In the genomic region with DNA sequence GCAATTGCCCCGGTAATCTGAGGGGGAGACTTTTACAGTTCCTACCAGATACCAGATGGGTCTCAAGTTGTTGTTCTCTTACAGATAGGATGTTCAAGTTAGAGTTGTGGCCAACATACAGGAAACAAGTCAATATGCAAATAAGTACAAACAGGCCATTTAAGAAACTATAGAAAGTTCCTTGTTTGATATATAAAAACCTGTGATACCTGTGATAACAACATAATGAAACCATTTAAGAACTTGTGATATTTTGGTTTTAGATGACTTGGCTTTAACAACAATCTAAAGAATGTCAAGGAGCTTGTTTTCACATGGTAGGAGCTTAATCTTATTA, we compare ENCODE assay signal across 9 cellular contexts. TPM values are rescaled to one million over a fixed set of nuclear protein-coding genes. Genes with fewer than 3 reads are reported as not detected.
DNase-seq lines count a peak whose midpoint lies in the region; ATAC-seq and TF ChIP-seq lines count a peak whose summit lies in the region.
"Had no signal": no experiment of that assay in that cellular context is flagged by ENCODE, and none has a peak within 500 bp of the region (broad histone marks: within the 10 kb centered on the region; RNA-seq: fewer than 3 reads in every experiment).

No MANE protein-coding gene starts in this region.

- H3K27me3 ChIP-seq in stomach, result no peaks in the 10 kb centered on the region

- peaks cover 27% of the 10 kb centered on the region for H3K36me3 Mint-ChIP-seq in activated CD4-positive, alpha-beta T cell treated with anti-CD3 and anti-CD28 coated beads for 36 hours (ENCODE audit: low read depth)
- peaks cover 27% of the 10 kb centered on the region for H3K36me3 Mint-ChIP-seq in activated naive CD8-positive, alpha-beta T cell treated with anti-CD3 and anti-CD28 coated beads for 36 hours

- peaks cover 4 to 53% (median 15%) of the 10 kb centered on the region in 4 donors for H3K4me1 ChIP-seq in stomach

- H3K27ac ChIP-seq in stomach, result peak overlapping the region in 4 of 5 donors; percentile 39 to 59 (median 46)
- H3K27ac ChIP-seq in substantia nigra (ENCODE audit: low read depth, low read length, poor library complexity, severe bottlenecking), result no peak overlapping the region

- POLR2A ChIA-PET in activated CD4-positive, alpha-beta T cell treated with anti-CD3 and anti-CD28 coated beads for 36 hours (lab: Charles Lee), result no interaction called here

- 54 to 80% (median 68%) methylated on average over 1 of the region's 1 CpG for WGBS in stomach, 5 donors

- DNase-seq in activated CD4-positive, alpha-beta T cell treated with anti-CD3 and anti-CD28 coated beads for 36 hours, result no peak
- DNase-seq in activated CD4-positive, alpha-beta T cell treated with anti-CD3 and anti-CD28 coated beads for 1 hour, result no peak
- DNase-seq in activated naive CD8-positive, alpha-beta T cell treated with anti-CD3 and anti-CD28 coated beads for 36 hours, result no peak
- no peak for DNase-seq in stomach
- DNase-seq in DMS53 (lab: John Stamatoyannopoulos, UW), result no peak
- DNase-seq in head of caudate nucleus, result no peak
- no peak for DNase-seq in substantia nigra (lab: John Stamatoyannopoulos, UW)
- DNase-seq: 8988T had no signal

- no peaks in the 10 kb centered on the region for H3K27me3 Mint-ChIP-seq in activated CD4-positive, alpha-beta T cell treated with anti-CD3 and anti-CD28 coated beads for 36 hours
- H3K27me3 Mint-ChIP-seq in activated naive CD8-positive, alpha-beta T cell treated with anti-CD3 and anti-CD28 coated beads for 36 hours, result no peaks in the 10 kb centered on the region

- CTCF ChIA-PET in activated CD4-positive, alpha-beta T cell treated with anti-CD3 and anti-CD28 coated beads for 36 hours (lab: Charles Lee), result interaction anchor here (1.1 to 3.1 kb wide), 6 partner anchors 10 to 38 kb away, joined by 3 to 11 read pairs (median 6); no protein-coding TSS in a partner anchor

- no peak for TF ChIP-seq CTCF in stomach (IDR thresholded peaks at IDR 0.05)

- peaks cover 2% of the 10 kb centered on the region for H3K9me3 Mint-ChIP-seq in activated CD4-positive, alpha-beta T cell treated with anti-CD3 and anti-CD28 coated beads for 36 hours (ENCODE audit: low read depth)
- peaks cover 3% of the 10 kb centered on the region for H3K9me3 Mint-ChIP-seq in activated naive CD8-positive, alpha-beta T cell treated with anti-CD3 and anti-CD28 coated beads for 36 hours

- TF ChIP-seq POLR2A in stomach (IDR thresholded peaks at IDR 0.05), result no peak

- intact Hi-C loops in activated CD4-positive, alpha-beta T cell treated with anti-CD3 and anti-CD28 coated beads for 36 hours (cut with DNase I, micrococcal nuclease), result loop anchor here in 1 of 2 experiments (5.0 kb wide), 1 partner anchor 165 kb away; no protein-coding TSS in a partner anchor
- intact Hi-C loops in stomach (cut with DNase I; ENCODE audit: low total_unique reads) (no loop called here), head of caudate nucleus (cut with DNase I) (no loop called here)

- no peak for TF ChIP-seq EP300 in stomach (IDR thresholded peaks at IDR 0.05)

- peaks cover 0 to 16% (median 11%) of the 10 kb centered on the region in 4 donors for H3K36me3 ChIP-seq in stomach

- no peaks in the 10 kb centered on the region for H3K9me3 ChIP-seq in stomach

- no peak overlapping the region for H3K4me3 Mint-ChIP-seq in activated CD4-positive, alpha-beta T cell treated with anti-CD3 and anti-CD28 coated beads for 36 hours
- H3K4me3 Mint-ChIP-seq in activated naive CD8-positive, alpha-beta T cell treated with anti-CD3 and anti-CD28 coated beads for 36 hours, result no peak overlapping the region

- H3K4me1 Mint-ChIP-seq in activated CD4-positive, alpha-beta T cell treated with anti-CD3 and anti-CD28 coated beads for 36 hours, result peaks cover 78% of the 10 kb centered on the region
- H3K4me1 Mint-ChIP-seq in activated naive CD8-positive, alpha-beta T cell treated with anti-CD3 and anti-CD28 coated beads for 36 hours, result peaks cover 73% of the 10 kb centered on the region

- ATAC-seq in activated CD4-positive, alpha-beta T cell treated with anti-CD3 and anti-CD28 coated beads for 36 hours, result peak; percentile 24
- ATAC-seq in HG03064 (IDR thresholded peaks at IDR 0.05; ENCODE audit: low read depth, unreplicated experiment), result peak; percentile 60

- H3K27ac Mint-ChIP-seq in activated CD4-positive, alpha-beta T cell treated with anti-CD3 and anti-CD28 coated beads for 36 hours, result peak overlapping the region; percentile 93
- H3K27ac Mint-ChIP-seq in activated naive CD8-positive, alpha-beta T cell treated with anti-CD3 and anti-CD28 coated beads for 36 hours, result peak overlapping the region; percentile 87

- no peak overlapping the region for H3K4me3 ChIP-seq in stomach

RNA-seq across cellular contexts. Expression of gene CDR2, which starts 16.8 kb away (rescaled TPM):
- 10 to 100 TPM; 29.5 to 33.7 TPM for total RNA-seq in activated CD4-positive, alpha-beta T cell treated with anti-CD3 and anti-CD28 coated beads for 36 hours
- total RNA-seq in activated naive CD8-positive, alpha-beta T cell treated with anti-CD3 and anti-CD28 coated beads for 36 hours, result 10 to 100 TPM; 31.6 to 34.7 TPM
- 100 to 1,000 TPM in 1 of 5 donors, 10 to 100 TPM in 4; 21.4 to 198 (median 27.7) TPM for total RNA-seq in stomach
- polyA plus RNA-seq in stomach, result 10 to 100 TPM in 2 of 3 donors, 1 to 10 TPM in 1; 8.9 to 16.6 (median 15.4) TPM
